15 cellular contexts compared by ENCODE assay signal in genomic region chr6:73177221-73177944, GRCh38. TPM values are rescaled to one million over a fixed set of nuclear protein-coding genes. Genes with fewer than 3 reads are reported as not detected.
DNase-seq lines count a peak whose midpoint lies in the region; ATAC-seq and TF ChIP-seq lines count a peak whose summit lies in the region.
"Had no signal": no experiment of that assay in that cellular context is flagged by ENCODE, and none has a peak within 500 bp of the region (broad histone marks: within the 10 kb centered on the region; RNA-seq: fewer than 3 reads in every experiment).

No MANE protein-coding gene starts in this region.

- H3K4me1 Mint-ChIP-seq in activated T-helper 2 cell treated with anti-CD3 and anti-CD28 coated beads, Interferon-gamma antibody, Interleukin-2, Interleukin-4, amounts not matched to agents 10 μg/mL and 5 μg/mL and 100 μg/mL, durations not matched to agents 14 hours and 24 hours and 36 hours (ENCODE audit: low read depth): peaks cover 4% of the 10 kb centered on the region
- H3K4me1 Mint-ChIP-seq: stimulated activated naive CD8-positive, alpha-beta T cell treated with anti-CD3 and anti-CD28 coated beads, Interleukin-15, amount 100 ng/mL, for 72 hours had no signal

- H3K9me3 Mint-ChIP-seq in activated T-helper 2 cell treated with anti-CD3 and anti-CD28 coated beads, Interferon-gamma antibody, Interleukin-2, Interleukin-4, amounts not matched to agents 10 μg/mL and 5 μg/mL and 100 μg/mL, durations not matched to agents 14 hours and 24 hours and 36 hours: no peaks in the 10 kb centered on the region
- H3K9me3 Mint-ChIP-seq: stimulated activated naive CD8-positive, alpha-beta T cell treated with anti-CD3 and anti-CD28 coated beads, Interleukin-15, amount 100 ng/mL, for 72 hours had no signal

- H3K27ac Mint-ChIP-seq in activated T-helper 2 cell treated with anti-CD3 and anti-CD28 coated beads, Interferon-gamma antibody, Interleukin-2, Interleukin-4, amounts not matched to agents 10 μg/mL and 5 μg/mL and 100 μg/mL, durations not matched to agents 14 hours and 24 hours and 36 hours: no peak overlapping the region
- H3K27ac Mint-ChIP-seq: stimulated activated naive CD8-positive, alpha-beta T cell treated with anti-CD3 and anti-CD28 coated beads, Interleukin-15, amount 100 ng/mL, for 72 hours had no signal

- H3K36me3 ChIP-seq in lower lobe of right lung: no peaks in the 10 kb centered on the region
- H3K36me3 ChIP-seq: gastroesophageal sphincter had no signal

- no peaks in the 10 kb centered on the region for H3K36me3 Mint-ChIP-seq in activated T-helper 2 cell treated with anti-CD3 and anti-CD28 coated beads, Interferon-gamma antibody, Interleukin-2, Interleukin-4, amounts not matched to agents 10 μg/mL and 5 μg/mL and 100 μg/mL, durations not matched to agents 14 hours and 24 hours and 36 hours (ENCODE audit: low read depth)

- TF ChIP-seq CTCF in lower lobe of right lung (IDR thresholded peaks at IDR 0.05): no peak

- peak; percentile 71 for ATAC-seq in GM18498 (IDR thresholded peaks at IDR 0.05; ENCODE audit: unreplicated experiment)
- peak; percentile 57 for ATAC-seq in GM19463 (IDR thresholded peaks at IDR 0.05; ENCODE audit: unreplicated experiment)
- ATAC-seq in HG02870 (IDR thresholded peaks at IDR 0.05; ENCODE audit: unreplicated experiment): peak; percentile 57
- ATAC-seq in HG03571 (IDR thresholded peaks at IDR 0.05; ENCODE audit: unreplicated experiment): peak; percentile 59
- ATAC-seq in lower lobe of right lung: no peak
- ATAC-seq: gastroesophageal sphincter; Panc1; stimulated activated naive CD8-positive, alpha-beta T cell treated with anti-CD3 and anti-CD28 coated beads, Interleukin-15, amount 100 ng/mL, for 72 hours had no signal

- intact Hi-C loops in activated T-helper 2 cell treated with anti-CD3 and anti-CD28 coated beads, Interferon-gamma antibody, Interleukin-2, Interleukin-4, amounts not matched to agents 10 μg/mL and 5 μg/mL and 100 μg/mL, durations not matched to agents 14 hours and 24 hours and 36 hours (cut with micrococcal nuclease): no loop called here
- intact Hi-C loops in lower lobe of right lung (cut with DNase I): no loop called here

- H3K27me3 Mint-ChIP-seq in activated T-helper 2 cell treated with anti-CD3 and anti-CD28 coated beads, Interferon-gamma antibody, Interleukin-2, Interleukin-4, amounts not matched to agents 10 μg/mL and 5 μg/mL and 100 μg/mL, durations not matched to agents 14 hours and 24 hours and 36 hours (ENCODE audit: low read depth): no peaks in the 10 kb centered on the region
- H3K27me3 Mint-ChIP-seq: stimulated activated naive CD8-positive, alpha-beta T cell treated with anti-CD3 and anti-CD28 coated beads, Interleukin-15, amount 100 ng/mL, for 72 hours had no signal

- no peak overlapping the region for H3K4me3 ChIP-seq in lower lobe of right lung
- H3K4me3 ChIP-seq: gastroesophageal sphincter, GM23248 had no signal

- DNase-seq in GDM1 (lab: John Stamatoyannopoulos, UW): no peak
- DNase-seq in activated T-helper 2 cell treated with anti-CD3 and anti-CD28 coated beads, Interferon-gamma antibody, Interleukin-2, Interleukin-4, amounts not matched to agents 10 μg/mL and 5 μg/mL and 100 μg/mL, durations not matched to agents 14 hours and 24 hours and 36 hours (ENCODE audit: low spot score): no peak
- DNase-seq in lower lobe of right lung: no peak
- no peak for DNase-seq in A172 (ENCODE audit: low spot score)
- DNase-seq: GM23248; IMR-90; stimulated activated naive CD8-positive, alpha-beta T cell treated with anti-CD3 and anti-CD28 coated beads, Interleukin-15, amount 100 ng/mL, for 72 hours; T-helper 9 cell had no signal

- no peak overlapping the region for H3K4me3 Mint-ChIP-seq in activated T-helper 2 cell treated with anti-CD3 and anti-CD28 coated beads, Interferon-gamma antibody, Interleukin-2, Interleukin-4, amounts not matched to agents 10 μg/mL and 5 μg/mL and 100 μg/mL, durations not matched to agents 14 hours and 24 hours and 36 hours (ENCODE audit: low read depth)
- H3K4me3 Mint-ChIP-seq: stimulated activated naive CD8-positive, alpha-beta T cell treated with anti-CD3 and anti-CD28 coated beads, Interleukin-15, amount 100 ng/mL, for 72 hours had no signal

- peaks cover 4% of the 10 kb centered on the region for H3K27me3 ChIP-seq in lower lobe of right lung (ENCODE audit: low read depth)
- H3K27me3 ChIP-seq: gastroesophageal sphincter had no signal

- no peak overlapping the region for H3K27ac ChIP-seq in lower lobe of right lung
- H3K27ac ChIP-seq: gastroesophageal sphincter, GM23248 had no signal

- peaks cover 4% of the 10 kb centered on the region for H3K4me1 ChIP-seq in lower lobe of right lung

- no peaks in the 10 kb centered on the region for H3K9me3 ChIP-seq in lower lobe of right lung
- H3K9me3 ChIP-seq: gastroesophageal sphincter had no signal

RNA-seq across cellular contexts. Expression of gene KHDC1L, which starts 47.9 kb away (rescaled TPM):
- 0.32 TPM in 1 of 2 replicates, not detected in the other for total RNA-seq in activated T-helper 2 cell treated with anti-CD3 and anti-CD28 coated beads, Interferon-gamma antibody, Interleukin-2, Interleukin-4, amounts not matched to agents 10 μg/mL and 5 μg/mL and 100 μg/mL, durations not matched to agents 14 hours and 24 hours and 36 hours
- total RNA-seq in lower lobe of right lung: not detected
- not detected in 2 replicates for total RNA-seq in A172 (2014; rRNA removed; shearing (Covaris generic))
- total RNA-seq: dermis microvascular lymphatic vessel endothelial cell, gastroesophageal sphincter, GM23248 had no signal

Comparison
In these comparisons a context has a peak if more than half of its experiments do, and no peak if none do; other contexts are left out.
1. ATAC-seq: peak in GM18498 (single experiment), GM19463 (single experiment), HG02870 (single experiment) and HG03571 (single experiment); none in lower lobe of right lung (0 of 2).